ENCODE assay signal across 20 cellular contexts in genomic region chr1:226119169-226119568, GRCh38. TPM values are rescaled to one million over a fixed set of nuclear protein-coding genes. Genes with fewer than 3 reads are reported as not detected.
DNase-seq lines count a peak whose midpoint lies in the region; ATAC-seq and TF ChIP-seq lines count a peak whose summit lies in the region.
"Had no signal": no experiment of that assay in that cellular context is flagged by ENCODE, and none has a peak within 500 bp of the region (broad histone marks: within the 10 kb centered on the region; RNA-seq: fewer than 3 reads in every experiment).

No MANE protein-coding gene starts in this region.

- no peaks in the 10 kb centered on the region for H3K27me3 Mint-ChIP-seq in activated T-helper 17 cell treated with anti-CD3 and anti-CD28 coated beads, Interleukin-2, amount 50 U/mL, for 72 hours
- H3K27me3 Mint-ChIP-seq in neural crest cell (ENCODE audit: low read depth) (peaks cover 6% of the 10 kb centered on the region), endothelial cell (ENCODE audit: unreplicated experiment) (peaks cover 12% of the 10 kb centered on the region)

- H3K27me3 ChIP-seq in H7 (ENCODE audit: control insufficient read depth, insufficient read depth, low read length), result peaks cover 11% of the 10 kb centered on the region
- H3K27me3 ChIP-seq: BLaER1 had no signal

- H3K4me1 Mint-ChIP-seq in activated T-helper 17 cell treated with anti-CD3 and anti-CD28 coated beads, Interleukin-2, amount 50 U/mL, for 72 hours, result no peaks in the 10 kb centered on the region
- H3K4me1 Mint-ChIP-seq in neural crest cell (peaks cover 14% of the 10 kb centered on the region), endothelial cell (ENCODE audit: unreplicated experiment) (peaks cover 5% of the 10 kb centered on the region)

- TF ChIP-seq CTCF in neural crest cell (conservative IDR thresholded peaks at IDR 0.05), result no peak
- no peak for TF ChIP-seq CTCF in endothelial cell (IDR thresholded peaks at IDR 0.05; ENCODE audit: unreplicated experiment)

- no peak for ATAC-seq in activated T-helper 17 cell treated with anti-CD3 and anti-CD28 coated beads, Interleukin-2, amount 50 U/mL, for 72 hours (replicated peaks)
- ATAC-seq: CD8-positive, alpha-beta T cell; HepG2 had no signal

- DNase-seq in H7 (peak; percentile 13), neural crest cell (ENCODE audit: low read depth, low spot score) (no peak), iPS-NIHi11 (ENCODE audit: low spot score) (no peak), DMS 273 (lab: John Stamatoyannopoulos, UW; ENCODE audit: unreplicated experiment) (no peak), endothelial cell (ENCODE audit: low spot score) (no peak)
- no peak for DNase-seq in activated effector memory CD4-positive, alpha-beta T cell treated with Interleukin-2 at 50 U/mL for 16 hours
- DNase-seq: CD8-positive, alpha-beta T cell; DMS153; H9; KBM-7; NCI-H1092; NCI-H1436; NCI-H187 treated with DMSO at 0.1 percent for 48 hours; NCI-H2107; NCI-H510A; NCI-H748 treated with DMSO at 0.1 percent for 48 hours; SIG-M5 had no signal

- no peak overlapping the region for H3K4me3 Mint-ChIP-seq in activated T-helper 17 cell treated with anti-CD3 and anti-CD28 coated beads, Interleukin-2, amount 50 U/mL, for 72 hours
- H3K4me3 Mint-ChIP-seq in neural crest cell, result peak overlapping the region; percentile 90
- no peak overlapping the region for H3K4me3 Mint-ChIP-seq in endothelial cell (ENCODE audit: unreplicated experiment)
- H3K4me3 Mint-ChIP-seq: H9 had no signal

- peak overlapping the region; percentile 46 for H3K27ac Mint-ChIP-seq in activated T-helper 17 cell treated with anti-CD3 and anti-CD28 coated beads, Interleukin-2, amount 50 U/mL, for 72 hours
- H3K27ac Mint-ChIP-seq in neural crest cell (ENCODE audit: unreplicated experiment) (peak overlapping the region; percentile 19), endothelial cell (ENCODE audit: unreplicated experiment) (no peak overlapping the region)
- H3K27ac Mint-ChIP-seq: CD8-positive, alpha-beta T cell; H9 had no signal

- H3K36me3 Mint-ChIP-seq in activated T-helper 17 cell treated with anti-CD3 and anti-CD28 coated beads, Interleukin-2, amount 50 U/mL, for 72 hours (ENCODE audit: low read depth), result no peaks in the 10 kb centered on the region
- H3K36me3 Mint-ChIP-seq in neural crest cell (ENCODE audit: low read depth), result no peaks in the 10 kb centered on the region
- no peaks in the 10 kb centered on the region for H3K36me3 Mint-ChIP-seq in endothelial cell (ENCODE audit: low read depth, unreplicated experiment)
- H3K36me3 Mint-ChIP-seq: CD8-positive, alpha-beta T cell had no signal

- no peak overlapping the region for H3K4me3 ChIP-seq in H7 (ENCODE audit: insufficient read depth, low read depth, low read length)
- H3K4me3 ChIP-seq: BLaER1 had no signal

- no peaks in the 10 kb centered on the region for H3K9me3 Mint-ChIP-seq in activated T-helper 17 cell treated with anti-CD3 and anti-CD28 coated beads, Interleukin-2, amount 50 U/mL, for 72 hours
- H3K9me3 Mint-ChIP-seq in neural crest cell, result no peaks in the 10 kb centered on the region
- H3K9me3 Mint-ChIP-seq in endothelial cell (ENCODE audit: unreplicated experiment), result no peaks in the 10 kb centered on the region
- H3K9me3 Mint-ChIP-seq: CD8-positive, alpha-beta T cell had no signal

- H3K36me3 ChIP-seq in H7 (replicated peaks; ENCODE audit: control insufficient read depth, insufficient read depth, low read length), result no peaks in the 10 kb centered on the region
- H3K36me3 ChIP-seq: BLaER1 had no signal

RNA-seq across cellular contexts. Expression of gene H3-3A, which starts 56.7 kb away (rescaled TPM):
- total RNA-seq in H7 (2014; rRNA removed; shearing (Covaris generic)), result 963 and 975 TPM in 2 replicates
- 100 to 1,000 TPM; 222 to 316 TPM for total RNA-seq in activated T-helper 17 cell treated with anti-CD3 and anti-CD28 coated beads, Interleukin-2, amount 50 U/mL, for 72 hours
- total RNA-seq in neural crest cell (991 and 1,004 TPM in 2 replicates), endothelial cell (ENCODE audit: unreplicated experiment) (606 TPM)
